Comparison of ENCODE assay signal across 1 cellular context in the genomic region with DNA sequence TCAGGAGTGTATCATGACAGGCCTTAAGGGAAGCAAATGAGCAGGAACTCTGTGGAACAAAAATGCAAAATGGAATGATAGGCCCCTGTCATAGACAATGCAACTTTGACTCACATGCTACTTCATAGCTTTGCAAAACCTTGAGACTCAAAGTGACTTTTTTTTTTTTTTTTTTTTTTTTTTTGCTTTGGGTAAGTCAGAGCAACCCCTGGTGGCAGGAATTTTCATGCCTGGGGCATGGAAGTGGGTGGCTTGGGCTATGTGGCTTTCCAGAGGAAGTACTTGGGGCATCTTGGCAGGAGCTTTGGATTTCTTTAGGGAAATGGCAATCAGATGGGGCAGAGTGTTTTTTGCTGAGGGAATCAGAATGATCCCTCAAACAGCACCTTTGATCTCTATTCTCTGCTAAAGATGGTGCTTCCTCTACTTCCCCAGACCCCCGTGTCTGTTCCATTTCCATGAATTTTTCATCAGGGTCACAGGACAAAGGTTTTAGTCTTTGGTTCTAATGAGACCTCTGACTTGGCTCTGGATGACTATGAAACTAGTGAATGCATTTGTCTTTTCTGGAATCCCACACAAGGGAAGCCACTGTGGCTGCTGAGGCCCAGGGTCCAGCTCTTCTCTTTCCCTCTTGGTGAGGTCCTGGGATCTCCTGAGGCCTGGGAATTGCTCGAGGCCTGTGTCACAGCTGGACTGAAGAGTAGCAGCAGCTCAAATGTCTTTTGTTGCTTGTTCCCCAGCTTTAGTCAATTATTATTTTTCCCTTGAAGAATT.
TF ChIP-seq lines count a peak whose summit lies in the region.

No MANE protein-coding gene starts in this region.

TF ChIP-seq in HepG2, 621 proteins besides CTCF, POLR2A, EP300 and RAD21 (continued from another document):
- TF ChIP-seq, protein P1, sequence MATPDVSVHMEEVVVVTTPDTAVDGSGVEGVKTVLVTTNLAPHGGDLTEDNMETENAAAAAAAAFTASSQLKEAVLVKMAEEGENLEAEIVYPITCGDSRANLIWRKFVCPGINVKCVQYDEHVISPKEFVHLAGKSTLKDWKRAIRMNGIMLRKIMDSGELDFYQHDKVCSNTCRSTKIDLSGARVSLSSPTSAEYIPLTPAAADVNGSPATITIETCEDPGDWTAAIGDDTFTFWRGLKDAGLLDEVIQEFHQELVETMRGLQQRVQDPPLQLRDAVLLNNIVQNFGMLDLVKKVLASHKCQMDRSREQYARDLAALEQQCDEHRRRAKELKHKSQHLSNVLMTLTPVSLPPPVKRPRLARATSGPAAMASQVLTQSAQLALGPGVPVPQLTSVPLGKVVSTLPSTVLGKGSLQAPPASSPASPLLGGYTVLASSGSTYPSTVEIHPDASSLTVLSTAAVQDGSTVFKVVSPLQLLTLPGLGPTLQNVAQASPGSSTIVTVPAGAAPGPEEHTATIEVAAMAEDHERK (CRISPR knock-in tag; IDR thresholded peaks at IDR 0.05; ENCODE audit: low read depth): no peak
- TF ChIP-seq, protein P2, sequence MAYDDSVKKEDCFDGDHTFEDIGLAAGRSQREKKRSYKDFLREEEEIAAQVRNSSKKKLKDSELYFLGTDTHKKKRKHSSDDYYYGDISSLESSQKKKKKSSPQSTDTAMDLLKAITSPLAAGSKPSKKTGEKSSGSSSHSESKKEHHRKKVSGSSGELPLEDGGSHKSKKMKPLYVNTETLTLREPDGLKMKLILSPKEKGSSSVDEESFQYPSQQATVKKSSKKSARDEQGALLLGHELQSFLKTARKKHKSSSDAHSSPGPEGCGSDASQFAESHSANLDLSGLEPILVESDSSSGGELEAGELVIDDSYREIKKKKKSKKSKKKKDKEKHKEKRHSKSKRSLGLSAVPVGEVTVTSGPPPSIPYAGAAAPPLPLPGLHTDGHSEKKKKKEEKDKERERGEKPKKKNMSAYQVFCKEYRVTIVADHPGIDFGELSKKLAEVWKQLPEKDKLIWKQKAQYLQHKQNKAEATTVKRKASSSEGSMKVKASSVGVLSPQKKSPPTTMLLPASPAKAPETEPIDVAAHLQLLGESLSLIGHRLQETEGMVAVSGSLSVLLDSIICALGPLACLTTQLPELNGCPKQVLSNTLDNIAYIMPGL (CRISPR knock-in tag; IDR thresholded peaks at IDR 0.05; ENCODE audit: borderline replicate concordance in 1 of 2, low read depth in 1 of 2): 0 out of 4 replicates have a peak, but pooled peaks of 1 of the 2 experiments have one; percentile 22
- TF ChIP-seq, protein P3, sequence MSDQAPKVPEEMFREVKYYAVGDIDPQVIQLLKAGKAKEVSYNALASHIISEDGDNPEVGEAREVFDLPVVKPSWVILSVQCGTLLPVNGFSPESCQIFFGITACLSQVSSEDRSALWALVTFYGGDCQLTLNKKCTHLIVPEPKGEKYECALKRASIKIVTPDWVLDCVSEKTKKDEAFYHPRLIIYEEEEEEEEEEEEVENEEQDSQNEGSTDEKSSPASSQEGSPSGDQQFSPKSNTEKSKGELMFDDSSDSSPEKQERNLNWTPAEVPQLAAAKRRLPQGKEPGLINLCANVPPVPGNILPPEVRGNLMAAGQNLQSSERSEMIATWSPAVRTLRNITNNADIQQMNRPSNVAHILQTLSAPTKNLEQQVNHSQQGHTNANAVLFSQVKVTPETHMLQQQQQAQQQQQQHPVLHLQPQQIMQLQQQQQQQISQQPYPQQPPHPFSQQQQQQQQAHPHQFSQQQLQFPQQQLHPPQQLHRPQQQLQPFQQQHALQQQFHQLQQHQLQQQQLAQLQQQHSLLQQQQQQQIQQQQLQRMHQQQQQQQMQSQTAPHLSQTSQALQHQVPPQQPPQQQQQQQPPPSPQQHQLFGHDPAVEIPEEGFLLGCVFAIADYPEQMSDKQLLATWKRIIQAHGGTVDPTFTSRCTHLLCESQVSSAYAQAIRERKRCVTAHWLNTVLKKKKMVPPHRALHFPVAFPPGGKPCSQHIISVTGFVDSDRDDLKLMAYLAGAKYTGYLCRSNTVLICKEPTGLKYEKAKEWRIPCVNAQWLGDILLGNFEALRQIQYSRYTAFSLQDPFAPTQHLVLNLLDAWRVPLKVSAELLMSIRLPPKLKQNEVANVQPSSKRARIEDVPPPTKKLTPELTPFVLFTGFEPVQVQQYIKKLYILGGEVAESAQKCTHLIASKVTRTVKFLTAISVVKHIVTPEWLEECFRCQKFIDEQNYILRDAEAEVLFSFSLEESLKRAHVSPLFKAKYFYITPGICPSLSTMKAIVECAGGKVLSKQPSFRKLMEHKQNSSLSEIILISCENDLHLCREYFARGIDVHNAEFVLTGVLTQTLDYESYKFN (CRISPR knock-in tag; conservative IDR thresholded peaks at IDR 0.05): no peak
- TF ChIP-seq SYNCRIP (IDR thresholded peaks at IDR 0.05; ENCODE audit: insufficient read depth, low read depth, low read length): no peak
- TF ChIP-seq, protein P4, sequence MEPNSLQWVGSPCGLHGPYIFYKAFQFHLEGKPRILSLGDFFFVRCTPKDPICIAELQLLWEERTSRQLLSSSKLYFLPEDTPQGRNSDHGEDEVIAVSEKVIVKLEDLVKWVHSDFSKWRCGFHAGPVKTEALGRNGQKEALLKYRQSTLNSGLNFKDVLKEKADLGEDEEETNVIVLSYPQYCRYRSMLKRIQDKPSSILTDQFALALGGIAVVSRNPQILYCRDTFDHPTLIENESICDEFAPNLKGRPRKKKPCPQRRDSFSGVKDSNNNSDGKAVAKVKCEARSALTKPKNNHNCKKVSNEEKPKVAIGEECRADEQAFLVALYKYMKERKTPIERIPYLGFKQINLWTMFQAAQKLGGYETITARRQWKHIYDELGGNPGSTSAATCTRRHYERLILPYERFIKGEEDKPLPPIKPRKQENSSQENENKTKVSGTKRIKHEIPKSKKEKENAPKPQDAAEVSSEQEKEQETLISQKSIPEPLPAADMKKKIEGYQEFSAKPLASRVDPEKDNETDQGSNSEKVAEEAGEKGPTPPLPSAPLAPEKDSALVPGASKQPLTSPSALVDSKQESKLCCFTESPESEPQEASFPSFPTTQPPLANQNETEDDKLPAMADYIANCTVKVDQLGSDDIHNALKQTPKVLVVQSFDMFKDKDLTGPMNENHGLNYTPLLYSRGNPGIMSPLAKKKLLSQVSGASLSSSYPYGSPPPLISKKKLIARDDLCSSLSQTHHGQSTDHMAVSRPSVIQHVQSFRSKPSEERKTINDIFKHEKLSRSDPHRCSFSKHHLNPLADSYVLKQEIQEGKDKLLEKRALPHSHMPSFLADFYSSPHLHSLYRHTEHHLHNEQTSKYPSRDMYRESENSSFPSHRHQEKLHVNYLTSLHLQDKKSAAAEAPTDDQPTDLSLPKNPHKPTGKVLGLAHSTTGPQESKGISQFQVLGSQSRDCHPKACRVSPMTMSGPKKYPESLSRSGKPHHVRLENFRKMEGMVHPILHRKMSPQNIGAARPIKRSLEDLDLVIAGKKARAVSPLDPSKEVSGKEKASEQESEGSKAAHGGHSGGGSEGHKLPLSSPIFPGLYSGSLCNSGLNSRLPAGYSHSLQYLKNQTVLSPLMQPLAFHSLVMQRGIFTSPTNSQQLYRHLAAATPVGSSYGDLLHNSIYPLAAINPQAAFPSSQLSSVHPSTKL (CRISPR knock-in tag; IDR thresholded peaks at IDR 0.05): 0 out of 2 replicates have a peak, but pooled peaks have one; percentile 13
- TF ChIP-seq, protein P5, sequence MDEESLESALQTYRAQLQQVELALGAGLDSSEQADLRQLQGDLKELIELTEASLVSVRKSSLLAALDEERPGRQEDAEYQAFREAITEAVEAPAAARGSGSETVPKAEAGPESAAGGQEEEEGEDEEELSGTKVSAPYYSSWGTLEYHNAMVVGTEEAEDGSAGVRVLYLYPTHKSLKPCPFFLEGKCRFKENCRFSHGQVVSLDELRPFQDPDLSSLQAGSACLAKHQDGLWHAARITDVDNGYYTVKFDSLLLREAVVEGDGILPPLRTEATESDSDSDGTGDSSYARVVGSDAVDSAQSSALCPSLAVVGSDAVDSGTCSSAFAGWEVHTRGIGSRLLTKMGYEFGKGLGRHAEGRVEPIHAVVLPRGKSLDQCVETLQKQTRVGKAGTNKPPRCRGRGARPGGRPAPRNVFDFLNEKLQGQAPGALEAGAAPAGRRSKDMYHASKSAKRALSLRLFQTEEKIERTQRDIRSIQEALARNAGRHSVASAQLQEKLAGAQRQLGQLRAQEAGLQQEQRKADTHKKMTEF (CRISPR knock-in tag; IDR thresholded peaks at IDR 0.05): peak; percentile 19; the same call in 1 of the 2 replicates
- TF ChIP-seq XRCC5 (optimal IDR thresholded peaks at IDR 0.05; ENCODE audit: low read length): peak; percentile 60
- TF ChIP-seq, protein P6, sequence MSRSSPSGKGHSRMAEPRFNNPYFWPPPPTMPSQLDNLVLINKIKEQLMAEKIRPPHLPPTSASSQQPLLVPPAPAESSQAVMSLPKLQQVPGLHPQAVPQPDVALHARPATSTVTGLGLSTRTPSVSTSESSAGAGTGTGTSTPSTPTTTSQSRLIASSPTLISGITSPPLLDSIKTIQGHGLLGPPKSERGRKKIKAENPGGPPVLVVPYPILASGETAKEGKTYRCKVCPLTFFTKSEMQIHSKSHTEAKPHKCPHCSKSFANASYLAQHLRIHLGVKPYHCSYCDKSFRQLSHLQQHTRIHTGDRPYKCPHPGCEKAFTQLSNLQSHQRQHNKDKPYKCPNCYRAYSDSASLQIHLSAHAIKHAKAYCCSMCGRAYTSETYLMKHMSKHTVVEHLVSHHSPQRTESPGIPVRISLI (CRISPR knock-in tag; IDR thresholded peaks at IDR 0.05; ENCODE audit: borderline replicate concordance): peak; percentile 95
- TF ChIP-seq NPAS2 (CRISPR knock-in tag; IDR thresholded peaks at IDR 0.05; ENCODE audit: borderline replicate concordance): no peak
- no peak for TF ChIP-seq NFIC (IDR thresholded peaks at IDR 0.05; ENCODE audit: low read length)
- no peak for TF ChIP-seq JUNB (CRISPR knock-in tag; IDR thresholded peaks at IDR 0.05; ENCODE audit: borderline replicate concordance)
